ENCODE assay signal across 3 cellular contexts in the genomic region with DNA sequence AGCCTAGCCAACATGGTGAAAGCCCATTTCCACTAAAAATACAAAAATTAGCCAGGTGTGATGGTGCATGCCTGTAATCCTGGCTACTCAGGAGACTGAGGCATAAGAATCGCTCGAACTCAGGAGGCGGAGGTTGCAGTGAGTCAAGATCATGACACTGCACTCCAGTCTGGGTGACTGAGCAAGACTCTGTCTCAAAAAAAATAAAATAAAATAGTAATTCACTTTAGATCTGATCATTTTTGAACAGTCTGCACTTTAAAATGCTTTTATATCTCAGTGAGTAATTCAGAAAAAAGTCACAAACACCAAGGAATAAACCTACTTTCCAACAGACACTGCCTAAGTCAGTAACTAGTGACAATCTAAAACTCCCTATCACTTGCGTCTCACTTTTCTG.
TF ChIP-seq lines count a peak whose summit lies in the region.

No MANE protein-coding gene starts in this region.

TF ChIP-seq in SK-N-SH treated with all-trans-retinoic acid at 6 μM for 48 hours, 23 proteins besides CTCF, POLR2A, EP300 and RAD21 (continues in another document):
- TF ChIP-seq, protein P1, sequence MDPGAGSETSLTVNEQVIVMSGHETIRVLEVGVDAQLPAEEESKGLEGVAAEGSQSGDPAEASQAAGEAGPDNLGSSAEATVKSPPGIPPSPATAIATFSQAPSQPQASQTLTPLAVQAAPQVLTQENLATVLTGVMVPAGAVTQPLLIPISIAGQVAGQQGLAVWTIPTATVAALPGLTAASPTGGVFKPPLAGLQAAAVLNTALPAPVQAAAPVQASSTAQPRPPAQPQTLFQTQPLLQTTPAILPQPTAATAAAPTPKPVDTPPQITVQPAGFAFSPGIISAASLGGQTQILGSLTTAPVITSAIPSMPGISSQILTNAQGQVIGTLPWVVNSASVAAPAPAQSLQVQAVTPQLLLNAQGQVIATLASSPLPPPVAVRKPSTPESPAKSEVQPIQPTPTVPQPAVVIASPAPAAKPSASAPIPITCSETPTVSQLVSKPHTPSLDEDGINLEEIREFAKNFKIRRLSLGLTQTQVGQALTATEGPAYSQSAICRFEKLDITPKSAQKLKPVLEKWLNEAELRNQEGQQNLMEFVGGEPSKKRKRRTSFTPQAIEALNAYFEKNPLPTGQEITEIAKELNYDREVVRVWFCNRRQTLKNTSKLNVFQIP (CRISPR knock-in tag; IDR thresholded peaks at IDR 0.05; ENCODE audit: borderline replicate concordance, low read depth): no peak
- TF ChIP-seq SNAI2 (CRISPR knock-in tag; IDR thresholded peaks at IDR 0.05): no peak
- no peak for TF ChIP-seq PPARA (CRISPR knock-in tag; IDR thresholded peaks at IDR 0.05; ENCODE audit: borderline replicate concordance)
- TF ChIP-seq CSRNP3 (CRISPR knock-in tag; IDR thresholded peaks at IDR 0.05): no peak
- TF ChIP-seq ZFP30 (CRISPR knock-in tag; IDR thresholded peaks at IDR 0.05): no peak
- TF ChIP-seq ZNF70 (CRISPR knock-in tag; IDR thresholded peaks at IDR 0.05): no peak
- TF ChIP-seq ZNF565 (CRISPR knock-in tag; conservative IDR thresholded peaks at IDR 0.05; ENCODE audit: low read depth): no peak
- no peak for TF ChIP-seq TOX (CRISPR knock-in tag; IDR thresholded peaks at IDR 0.05; ENCODE audit: borderline replicate concordance)
- TF ChIP-seq ZC3H10 (CRISPR knock-in tag; IDR thresholded peaks at IDR 0.05): no peak
- no peak for TF ChIP-seq ISL1 (CRISPR knock-in tag; IDR thresholded peaks at IDR 0.05)
- TF ChIP-seq OSR1 (CRISPR knock-in tag; IDR thresholded peaks at IDR 0.05): no peak
- TF ChIP-seq CSDC2 (CRISPR knock-in tag; IDR thresholded peaks at IDR 0.05): no peak
- no peak for TF ChIP-seq BACH2 (CRISPR knock-in tag; IDR thresholded peaks at IDR 0.05; ENCODE audit: borderline replicate concordance)
- TF ChIP-seq, protein P2, sequence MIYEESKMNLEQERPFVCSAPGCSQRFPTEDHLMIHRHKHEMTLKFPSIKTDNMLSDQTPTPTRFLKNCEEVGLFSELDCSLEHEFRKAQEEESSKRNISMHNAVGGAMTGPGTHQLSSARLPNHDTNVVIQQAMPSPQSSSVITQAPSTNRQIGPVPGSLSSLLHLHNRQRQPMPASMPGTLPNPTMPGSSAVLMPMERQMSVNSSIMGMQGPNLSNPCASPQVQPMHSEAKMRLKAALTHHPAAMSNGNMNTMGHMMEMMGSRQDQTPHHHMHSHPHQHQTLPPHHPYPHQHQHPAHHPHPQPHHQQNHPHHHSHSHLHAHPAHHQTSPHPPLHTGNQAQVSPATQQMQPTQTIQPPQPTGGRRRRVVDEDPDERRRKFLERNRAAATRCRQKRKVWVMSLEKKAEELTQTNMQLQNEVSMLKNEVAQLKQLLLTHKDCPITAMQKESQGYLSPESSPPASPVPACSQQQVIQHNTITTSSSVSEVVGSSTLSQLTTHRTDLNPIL (CRISPR knock-in tag; IDR thresholded peaks at IDR 0.05; ENCODE audit: low read depth): no peak

TF ChIP-seq in SK-N-SH, 30 proteins besides CTCF, POLR2A, EP300 and RAD21:
- TF ChIP-seq FOSL2 (IDR thresholded peaks at IDR 0.05; ENCODE audit: borderline replicate concordance, low read depth) (no peak), YY1 (IDR thresholded peaks at IDR 0.05; ENCODE audit: low read depth) (no peak), RCOR1 (IDR thresholded peaks at IDR 0.05; ENCODE audit: low read length) (no peak), GABPA (IDR thresholded peaks at IDR 0.05; ENCODE audit: low read depth) (no peak), SIN3A (IDR thresholded peaks at IDR 0.05; ENCODE audit: borderline replicate concordance, low read depth, low read length) (no peak), MEF2A (IDR thresholded peaks at IDR 0.05; ENCODE audit: borderline replicate concordance, low read depth) (no peak), POLR2AphosphoS5 (IDR thresholded peaks at IDR 0.05; ENCODE audit: low read depth, low read length) (no peak), FOXJ3 (CRISPR knock-in tag; IDR thresholded peaks at IDR 0.05) (no peak), NFIC (IDR thresholded peaks at IDR 0.05; ENCODE audit: borderline replicate concordance) (no peak), JUND (IDR thresholded peaks at IDR 0.05) (no peak), GATA2 (CRISPR knock-in tag; IDR thresholded peaks at IDR 0.05) (no peak), ELF1 (IDR thresholded peaks at IDR 0.05) (no peak), FOXM1 (IDR thresholded peaks at IDR 0.05; ENCODE audit: low read depth) (no peak), MXI1 (IDR thresholded peaks at IDR 0.05; ENCODE audit: low read depth, low read length) (no peak), TEAD4 (IDR thresholded peaks at IDR 0.05; ENCODE audit: borderline replicate concordance, insufficient read depth) (no peak), SMC3 (IDR thresholded peaks at IDR 0.05; ENCODE audit: low read depth, low read length) (no peak), REST (IDR thresholded peaks at IDR 0.05; ENCODE audit: low read depth, low read length) (no peak), MAX (IDR thresholded peaks at IDR 0.05; ENCODE audit: low read depth) (no peak)
- TF ChIP-seq, protein P3, sequence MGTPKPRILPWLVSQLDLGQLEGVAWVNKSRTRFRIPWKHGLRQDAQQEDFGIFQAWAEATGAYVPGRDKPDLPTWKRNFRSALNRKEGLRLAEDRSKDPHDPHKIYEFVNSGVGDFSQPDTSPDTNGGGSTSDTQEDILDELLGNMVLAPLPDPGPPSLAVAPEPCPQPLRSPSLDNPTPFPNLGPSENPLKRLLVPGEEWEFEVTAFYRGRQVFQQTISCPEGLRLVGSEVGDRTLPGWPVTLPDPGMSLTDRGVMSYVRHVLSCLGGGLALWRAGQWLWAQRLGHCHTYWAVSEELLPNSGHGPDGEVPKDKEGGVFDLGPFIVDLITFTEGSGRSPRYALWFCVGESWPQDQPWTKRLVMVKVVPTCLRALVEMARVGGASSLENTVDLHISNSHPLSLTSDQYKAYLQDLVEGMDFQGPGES (IDR thresholded peaks at IDR 0.05; ENCODE audit: low read depth, low read length): no peak
- TF ChIP-seq, protein P4, sequence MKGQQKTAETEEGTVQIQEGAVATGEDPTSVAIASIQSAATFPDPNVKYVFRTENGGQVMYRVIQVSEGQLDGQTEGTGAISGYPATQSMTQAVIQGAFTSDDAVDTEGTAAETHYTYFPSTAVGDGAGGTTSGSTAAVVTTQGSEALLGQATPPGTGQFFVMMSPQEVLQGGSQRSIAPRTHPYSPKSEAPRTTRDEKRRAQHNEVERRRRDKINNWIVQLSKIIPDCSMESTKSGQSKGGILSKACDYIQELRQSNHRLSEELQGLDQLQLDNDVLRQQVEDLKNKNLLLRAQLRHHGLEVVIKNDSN (IDR thresholded peaks at IDR 0.05; ENCODE audit: borderline replicate concordance, low read depth): no peak

TF ChIP-seq in IMR-90, 13 proteins besides CTCF, POLR2A, EP300 and RAD21 (continued from another document):
- no peak for TF ChIP-seq BHLHE40 (IDR thresholded peaks at IDR 0.05; ENCODE audit: low read depth, low read length)
- TF ChIP-seq FOS (IDR thresholded peaks at IDR 0.05; ENCODE audit: low read depth, low read length): no peak
- TF ChIP-seq ELK1 (IDR thresholded peaks at IDR 0.05; ENCODE audit: borderline replicate concordance, low read depth, low read length): no peak
- TF ChIP-seq MAFK (IDR thresholded peaks at IDR 0.05; ENCODE audit: low read depth, low read length): no peak
- no peak for TF ChIP-seq RCOR1 (IDR thresholded peaks at IDR 0.05; ENCODE audit: insufficient replicate concordance, low read length)
- TF ChIP-seq RFX5 (IDR thresholded peaks at IDR 0.05; ENCODE audit: low read depth, low read length): no peak
- TF ChIP-seq, protein P5, sequence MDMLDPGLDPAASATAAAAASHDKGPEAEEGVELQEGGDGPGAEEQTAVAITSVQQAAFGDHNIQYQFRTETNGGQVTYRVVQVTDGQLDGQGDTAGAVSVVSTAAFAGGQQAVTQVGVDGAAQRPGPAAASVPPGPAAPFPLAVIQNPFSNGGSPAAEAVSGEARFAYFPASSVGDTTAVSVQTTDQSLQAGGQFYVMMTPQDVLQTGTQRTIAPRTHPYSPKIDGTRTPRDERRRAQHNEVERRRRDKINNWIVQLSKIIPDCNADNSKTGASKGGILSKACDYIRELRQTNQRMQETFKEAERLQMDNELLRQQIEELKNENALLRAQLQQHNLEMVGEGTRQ (IDR thresholded peaks at IDR 0.05; ENCODE audit: low read depth, low read length): no peak
- no peak for TF ChIP-seq CHD1 (IDR thresholded peaks at IDR 0.05; ENCODE audit: low read depth, low read length)
- TF ChIP-seq MXI1 (IDR thresholded peaks at IDR 0.05; ENCODE audit: borderline replicate concordance, low read depth, low read length): no peak
- no peak for TF ChIP-seq NFE2L2 (IDR thresholded peaks at IDR 0.05; ENCODE audit: low read depth, low read length)
- no peak for TF ChIP-seq MAZ (IDR thresholded peaks at IDR 0.05; ENCODE audit: borderline replicate concordance, low read depth, low read length)
- no peak for TF ChIP-seq SMC3 (IDR thresholded peaks at IDR 0.05; ENCODE audit: low read depth, low read length)
